ENCODE assay signal across 20 cellular contexts in the genomic region with DNA sequence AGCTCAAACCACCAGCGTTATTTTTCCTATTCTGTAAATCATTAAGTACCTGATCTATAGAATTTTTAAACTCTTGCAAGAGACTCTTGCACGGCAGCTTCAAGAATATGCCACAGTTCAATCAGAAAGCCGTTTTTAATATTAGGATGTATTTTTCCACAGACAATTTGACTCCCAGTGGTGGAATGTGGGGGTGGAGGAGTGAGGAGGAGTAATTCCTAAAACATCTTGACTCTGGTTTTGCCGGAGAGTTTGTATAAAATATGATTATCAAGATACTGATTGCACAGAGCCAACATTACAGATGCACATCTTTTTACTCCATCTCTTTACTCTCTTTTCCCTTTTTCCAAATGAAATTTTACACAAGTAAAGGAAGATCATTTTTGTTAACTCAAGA.
DNase-seq lines count a peak whose midpoint lies in the region; ATAC-seq, FAIRE-seq and TF ChIP-seq lines count a peak whose summit lies in the region.
"Had no signal": no experiment of that assay in that cellular context is flagged by ENCODE, and none has a peak within 500 bp of the region (broad histone marks: within the 10 kb centered on the region; RNA-seq: fewer than 3 reads in every experiment).

No MANE protein-coding gene starts in this region.

- peaks cover 6% of the 10 kb centered on the region for H3K4me1 Mint-ChIP-seq in astrocyte (ENCODE audit: low read depth, unreplicated experiment)
- H3K4me1 Mint-ChIP-seq in nephron: peaks cover 29% of the 10 kb centered on the region
- H3K4me1 Mint-ChIP-seq: CD8-positive, alpha-beta memory T cell; IgD-negative memory B cell had no signal

- H4K20me1 ChIP-seq in GM23248 (ENCODE audit: insufficient read depth) (no peaks in the 10 kb centered on the region), astrocyte (ENCODE audit: insufficient read depth, low read length) (no peaks in the 10 kb centered on the region)
- H4K20me1 ChIP-seq: BLaER1 had no signal

- H3K79me2 ChIP-seq in GM23248 (ENCODE audit: insufficient read depth) (no peaks in the 10 kb centered on the region), astrocyte (ENCODE audit: insufficient read depth, low read length) (no peaks in the 10 kb centered on the region)

- H3K9me3 ChIP-seq in GM23248 (ENCODE audit: low read depth) (no peaks in the 10 kb centered on the region), astrocyte (ENCODE audit: insufficient read depth, low read depth, low read length) (no peaks in the 10 kb centered on the region)
- H3K9me3 ChIP-seq: BLaER1, Caco-2 had no signal

- no peak for TF ChIP-seq CTCF in astrocyte (IDR thresholded peaks at IDR 0.05; ENCODE audit: insufficient read depth, low read depth, low read length)
- no peak for TF ChIP-seq CTCF in nephron (IDR thresholded peaks at IDR 0.05; ENCODE audit: unreplicated experiment in 3 of 3)

- DNase-seq in AG08396 (ENCODE audit: low spot score): peak; percentile 20
- peak; percentile 22 for DNase-seq in GM23248
- DNase-seq in astrocyte (ENCODE audit: low read depth): peak; percentile 34
- no peak for DNase-seq in DMS153 treated with DMSO at 0.1 percent for 48 hours (lab: John Stamatoyannopoulos, UW; ENCODE audit: unreplicated experiment)
- DNase-seq in 8988T: no peak
- DNase-seq in RKO (ENCODE audit: low spot score): no peak
- DNase-seq: ACHN; AML-193; Caco-2; CD8-positive, alpha-beta memory T cell; DMS53; KG1 had no signal

- H3K9ac ChIP-seq in GM23248: no peak overlapping the region
- no peak overlapping the region for H3K9ac ChIP-seq in astrocyte (ENCODE audit: low read length)
- H3K9ac ChIP-seq: BLaER1 had no signal

- H3K4me1 ChIP-seq in GM23248 (ENCODE audit: insufficient read depth): no peaks in the 10 kb centered on the region
- no peaks in the 10 kb centered on the region for H3K4me1 ChIP-seq in astrocyte (ENCODE audit: insufficient read depth, low read length)
- H3K4me1 ChIP-seq: Caco-2 had no signal

- H3K4me2 ChIP-seq in GM23248 (ENCODE audit: unreplicated experiment): no peak overlapping the region
- no peak overlapping the region for H3K4me2 ChIP-seq in astrocyte (ENCODE audit: low read length)
- H3K4me2 ChIP-seq: BLaER1 had no signal

- no peak for ATAC-seq in HG03571 (IDR thresholded peaks at IDR 0.05; ENCODE audit: unreplicated experiment)
- ATAC-seq: HCT116 had no signal

- peaks cover 3% of the 10 kb centered on the region; the same call in 1 of the 2 replicates for H3K27me3 ChIP-seq in GM23248 (replicated peaks; ENCODE audit: insufficient read depth)
- no peaks in the 10 kb centered on the region for H3K27me3 ChIP-seq in astrocyte (ENCODE audit: insufficient read depth, low read length)
- H3K27me3 ChIP-seq: BLaER1 had no signal

- H3F3A ChIP-seq in GM23248 (ENCODE audit: insufficient read depth): no peaks in the 10 kb centered on the region

- H3K27ac ChIP-seq in GM23248: no peak overlapping the region
- no peak overlapping the region for H3K27ac ChIP-seq in astrocyte (ENCODE audit: low read depth, low read length)
- H3K27ac ChIP-seq: BLaER1 had no signal

- H3K9me3 Mint-ChIP-seq in astrocyte (ENCODE audit: unreplicated experiment) (peaks cover 23% of the 10 kb centered on the region), nephron (peaks cover 31% of the 10 kb centered on the region)

- H3K27ac Mint-ChIP-seq in astrocyte (ENCODE audit: unreplicated experiment) (no peak overlapping the region), nephron (peak overlapping the region; percentile 41 to 91 (median 75))
- H3K27ac Mint-ChIP-seq: CD8-positive, alpha-beta memory T cell had no signal

- no peak for FAIRE-seq in astrocyte (lab: Jason Lieb, UNC)
- FAIRE-seq: GM12891, GM19239, H54 had no signal

- H3K4me3 Mint-ChIP-seq in astrocyte (ENCODE audit: unreplicated experiment): no peak overlapping the region
- peak overlapping the region in 1 of 3 experiments; percentile 50 for H3K4me3 Mint-ChIP-seq in nephron
- H3K4me3 Mint-ChIP-seq: CD8-positive, alpha-beta memory T cell had no signal

- in situ Hi-C loops in GM23248 (cut with MboI): no loop called here

- no peak overlapping the region for H3K4me3 ChIP-seq in GM23248
- no peak overlapping the region for H3K4me3 ChIP-seq in astrocyte (ENCODE audit: insufficient read depth, low read depth, low read length)
- H3K4me3 ChIP-seq: BLaER1 had no signal

- H3K36me3 ChIP-seq in GM23248 (ENCODE audit: low read depth) (no peaks in the 10 kb centered on the region), astrocyte (ENCODE audit: insufficient read depth, low read length) (no peaks in the 10 kb centered on the region)
- H3K36me3 ChIP-seq: BLaER1 had no signal

- 55% methylated on average over 4 of the region's 4 CpGs for WGBS in GM23248 (ENCODE audit: low coverage in 1 of 2, low lambda C conversion rate in 2 of 2, missing lambda C conversion rate in 2 of 2), 2 experiments

- H3K27me3 Mint-ChIP-seq in astrocyte (ENCODE audit: low read depth, unreplicated experiment) (peaks cover 5% of the 10 kb centered on the region), nephron (ENCODE audit: low read depth) (peaks cover 4% of the 10 kb centered on the region)

- H2AFZ ChIP-seq in GM23248 (no peak overlapping the region), astrocyte (ENCODE audit: low read depth, low read length) (no peak overlapping the region)

- H3K36me3 Mint-ChIP-seq in astrocyte (ENCODE audit: low read depth, unreplicated experiment): no peaks in the 10 kb centered on the region
- H3K36me3 Mint-ChIP-seq in nephron (ENCODE audit: low read depth): no peaks in the 10 kb centered on the region
- H3K36me3 Mint-ChIP-seq: CD8-positive, alpha-beta memory T cell; IgD-negative memory B cell had no signal

- H3K9me2 ChIP-seq in GM23248 (ENCODE audit: insufficient read depth): no peaks in the 10 kb centered on the region

Comparison
In these comparisons a context has a peak if more than half of its experiments do, and no peak if none do; other contexts are left out.
1. DNase-seq: peak in AG08396 (single experiment), GM23248 (single experiment) and astrocyte (single experiment); none in DMS153 treated with DMSO at 0.1 percent for 48 hours (single experiment), 8988T (single experiment) and RKO (single experiment).